In the genomic region with DNA sequence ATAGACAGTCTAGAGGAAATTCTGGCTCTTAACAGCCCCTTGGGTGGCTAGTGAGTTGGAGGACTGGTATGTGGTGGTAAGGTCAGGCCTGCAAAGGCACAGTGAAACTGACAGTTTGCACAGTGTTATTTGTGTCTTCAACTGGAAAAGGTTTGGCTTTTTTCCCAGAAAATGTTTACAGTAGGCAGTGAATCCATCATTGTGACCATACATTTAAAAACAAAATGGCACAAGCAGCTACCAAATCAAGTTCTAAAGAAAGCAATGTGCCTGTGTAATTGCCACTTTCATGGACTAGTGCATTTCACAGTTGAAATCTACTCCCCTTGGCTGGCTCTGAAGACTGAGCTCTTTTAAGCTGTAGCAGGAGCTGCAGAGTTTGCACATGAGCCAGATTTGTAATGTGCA, we compare ENCODE assay signal across 11 cellular contexts. TPM values are rescaled to one million over a fixed set of nuclear protein-coding genes. Genes with fewer than 3 reads are reported as not detected.
DNase-seq lines count a peak whose midpoint lies in the region; ATAC-seq and TF ChIP-seq lines count a peak whose summit lies in the region.
"Had no signal": no experiment of that assay in that cellular context is flagged by ENCODE, and none has a peak within 500 bp of the region (broad histone marks: within the 10 kb centered on the region; RNA-seq: fewer than 3 reads in every experiment).

No MANE protein-coding gene starts in this region.

- no peaks in the 10 kb centered on the region for H3K27me3 ChIP-seq in RWPE2 (ENCODE audit: insufficient read depth, poor library complexity, severe bottlenecking)
- no peaks in the 10 kb centered on the region for H3K27me3 ChIP-seq in transverse colon

- no peak for TF ChIP-seq EP300 in transverse colon (IDR thresholded peaks at IDR 0.05; ENCODE audit: low read depth)

- ATAC-seq in RWPE2 (ENCODE audit: low read depth) (peak; percentile 89), HG03469 (IDR thresholded peaks at IDR 0.05; ENCODE audit: unreplicated experiment) (no peak)

- peak; percentile 55 for DNase-seq in NCI-H510A treated with DMSO at 0.1 percent for 48 hours (lab: John Stamatoyannopoulos, UW)
- no peak for DNase-seq in NCI-H510A (lab: John Stamatoyannopoulos, UW)
- no peak for DNase-seq in RWPE2 (ENCODE audit: low spot score)
- peak; percentile 27 for DNase-seq in globus pallidus (ENCODE audit: low spot score)
- DNase-seq in transverse colon = peak; percentile 23
- DNase-seq in stimulated activated CD4-positive, alpha-beta T cell treated with anti-CD3 and anti-CD28 coated beads, Interleukin-4, amount 100 ng/mL, for 24 hours = no peak
- DNase-seq in effector CD8-positive, alpha-beta T cell (lab: John Stamatoyannopoulos, UW) = no peak
- DNase-seq: naive B cell had no signal

- H3K27ac ChIP-seq in RWPE2 (ENCODE audit: poor library complexity, severe bottlenecking) = no peak overlapping the region
- H3K27ac ChIP-seq in transverse colon = peak overlapping the region; percentile 28 to 62 (median 56)

- H3K4me3 ChIP-seq in RWPE2 (ENCODE audit: severe bottlenecking) (no peak overlapping the region), transverse colon (no peak overlapping the region)

- in situ Hi-C loops in transverse colon (cut with MboI; ENCODE audit: low pct_ligation_motif_present in 1 of 4, low pct_unique_long_range_greater_than_20kb in 1 of 4, low sequenced_read_pairs in 3 of 4) = no loop called here

- intact Hi-C loops in transverse colon (cut with DNase I; ENCODE audit: low total_unique reads) = no loop called here

- TF ChIP-seq CTCF in RWPE2 (IDR thresholded peaks at IDR 0.05; ENCODE audit: poor library complexity, severe bottlenecking) = no peak
- no peak for TF ChIP-seq CTCF in transverse colon (IDR thresholded peaks at IDR 0.05)

- TF ChIP-seq POLR2A in transverse colon (IDR thresholded peaks at IDR 0.05) = no peak

- H3K9me3 ChIP-seq in RWPE2 (ENCODE audit: severe bottlenecking) (no peaks in the 10 kb centered on the region), transverse colon (no peaks in the 10 kb centered on the region)

- H3K36me3 ChIP-seq in RWPE2 (ENCODE audit: low read depth) (peaks cover 36% of the 10 kb centered on the region), transverse colon (peaks cover 0 to 7% (median 2%) of the 10 kb centered on the region in 4 donors)

- H3K4me1 ChIP-seq in RWPE2 (ENCODE audit: insufficient read depth, poor library complexity, severe bottlenecking) = peaks cover 13% of the 10 kb centered on the region
- peaks cover 11 to 37% (median 15%) of the 10 kb centered on the region in 4 donors for H3K4me1 ChIP-seq in transverse colon

RNA-seq across cellular contexts. Expression of gene ATPAF1, which starts 24.8 kb away (rescaled TPM):
- 10 to 100 TPM; 20.6 to 91.5 (median 71.4) TPM for total RNA-seq in transverse colon

RNA-seq across cellular contexts. Expression of gene MOB3C, which starts 26.8 kb away (rescaled TPM):
- 10 to 100 TPM; 12.9 to 20.6 (median 14.8) TPM for total RNA-seq in transverse colon

RNA-seq across cellular contexts. Expression of gene TEX38, which starts 28.3 kb away (rescaled TPM):
- total RNA-seq in transverse colon = not detected
- total RNA-seq: activated CD8-positive, alpha-beta memory T cell treated with anti-CD3 and anti-CD28 coated beads for 36 hours; B cell had no signal

RNA-seq across cellular contexts. Expression of gene MKNK1, which starts 39.3 kb away (rescaled TPM):
- 10 to 100 TPM; 59.5 to 80.5 (median 62.3) TPM for total RNA-seq in transverse colon

Comparison
In these comparisons a context has a peak if more than half of its experiments do, and no peak if none do; other contexts are left out.
1. DNase-seq: peak in NCI-H510A treated with DMSO at 0.1 percent for 48 hours (single experiment), globus pallidus (single experiment) and transverse colon (single experiment); none in NCI-H510A (single experiment), RWPE2 (single experiment), stimulated activated CD4-positive, alpha-beta T cell treated with anti-CD3 and anti-CD28 coated beads, Interleukin-4, amount 100 ng/mL, for 24 hours (single experiment) and effector CD8-positive, alpha-beta T cell (single experiment).